ENCODE assay signal across 15 cellular contexts in the genomic region with DNA sequence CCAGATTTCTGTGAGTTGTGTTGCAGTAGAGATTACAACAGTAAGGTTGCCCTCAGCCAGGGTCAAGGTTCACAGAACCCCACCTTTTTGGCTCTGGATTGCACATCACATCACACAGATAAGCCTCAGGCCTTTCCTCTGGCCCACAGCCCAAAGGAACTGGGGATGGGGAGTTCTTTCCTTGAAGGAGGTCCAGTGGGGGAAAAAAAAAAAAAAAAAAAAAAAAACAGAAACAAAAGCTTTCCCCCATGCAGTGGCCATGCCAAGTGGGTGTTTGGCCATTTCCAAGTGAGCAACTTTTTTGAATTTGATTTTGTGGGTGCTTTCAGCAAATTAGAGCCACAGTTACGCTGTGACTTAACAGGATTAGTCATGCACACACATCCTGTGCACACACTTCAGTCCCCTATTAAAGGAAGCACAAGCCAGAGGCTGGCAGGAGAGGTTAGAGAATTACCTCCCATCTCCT.
DNase-seq lines count a peak whose midpoint lies in the region; TF ChIP-seq lines count a peak whose summit lies in the region.
"Had no signal": no experiment of that assay in that cellular context is flagged by ENCODE, and none has a peak within 500 bp of the region (broad histone marks: within the 10 kb centered on the region; RNA-seq: fewer than 3 reads in every experiment).

No MANE protein-coding gene starts in this region.

- no peak for TF ChIP-seq EP300 in esophagus muscularis mucosa (IDR thresholded peaks at IDR 0.05)

- H3K36me3 ChIP-seq in HEK293 (ENCODE audit: control insufficient read depth in 2 of 2, insufficient read depth in 1 of 2, low read length in 2 of 2) (no peaks in the 10 kb centered on the region), SJCRH30 (no peaks in the 10 kb centered on the region), esophagus muscularis mucosa (no peaks in the 10 kb centered on the region)
- H3K36me3 ChIP-seq: HAP-1 had no signal

- H3K4me3 ChIP-seq in HEK293 (ENCODE audit: low read depth, low read length) = no peak overlapping the region
- H3K4me3 ChIP-seq in SJCRH30 = no peak overlapping the region
- H3K4me3 ChIP-seq in esophagus muscularis mucosa = no peak overlapping the region
- H3K4me3 ChIP-seq: HAP-1 had no signal

- CTCF ChIA-PET in HEK293 (lab: Yijun Ruan, JAX) = no interaction called here

- WGBS in esophagus muscularis mucosa = 79% methylated on average over 1 of the region's 1 CpG

- POLR2A ChIA-PET in HEK293 (lab: Yijun Ruan, JAX) = no interaction called here

- H3K27ac ChIP-seq in HEK293 (ENCODE audit: extremely low read depth, low read depth, low read length) = no peak overlapping the region
- peak overlapping the region; percentile 84 for H3K27ac ChIP-seq in SJCRH30
- H3K27ac ChIP-seq in esophagus muscularis mucosa (replicated peaks in 1 of 4) = no peak overlapping the region

- TF ChIP-seq POLR2A in esophagus muscularis mucosa (IDR thresholded peaks at IDR 0.05; ENCODE audit: low read depth) = no peak

- TF ChIP-seq CTCF in HEK293 (tag by site-specific recombination; IDR thresholded peaks at IDR 0.05) (no peak), esophagus muscularis mucosa (IDR thresholded peaks at IDR 0.05) (no peak)

- peak; percentile 73 for DNase-seq in Daoy (ENCODE audit: low read depth)
- peak; percentile 71 to 89 for DNase-seq in SJCRH30
- DNase-seq in iris pigment epithelial cell (ENCODE audit: low read depth) = peak; percentile 30
- no peak for DNase-seq in superior temporal gyrus (ENCODE audit: extremely low spot score)
- no peak for DNase-seq in esophagus muscularis mucosa (ENCODE audit: extremely low spot score)
- DNase-seq in NCI-H526 (lab: John Stamatoyannopoulos, UW) = no peak
- DNase-seq: activated CD4-positive, alpha-beta T cell treated with anti-CD3 and anti-CD28 coated beads, Interleukin-2, amount 50 U/mL, for 1 hour; activated gamma-delta T cell; cerebellar nuclear complex; Karpas-422; posterior cingulate gyrus; stimulated activated CD4-positive, alpha-beta T cell treated with anti-CD3 and anti-CD28 coated beads, Interleukin-2, amount 100 ng/mL, for 48 hours; T-helper 17 cell had no signal

- no peaks in the 10 kb centered on the region for H3K9me3 ChIP-seq in HEK293 (ENCODE audit: control insufficient read depth, insufficient read depth, low read depth, low read length)
- H3K9me3 ChIP-seq in SJCRH30 (replicated peaks) = no peaks in the 10 kb centered on the region
- no peaks in the 10 kb centered on the region for H3K9me3 ChIP-seq in esophagus muscularis mucosa
- H3K9me3 ChIP-seq: HAP-1 had no signal

- H3K4me1 ChIP-seq in HEK293 (ENCODE audit: control insufficient read depth, insufficient read depth, low read length) (0 out of 2 replicates have a peak, but pooled peaks cover 2% of the 10 kb centered on the region), SJCRH30 (peaks cover 53% of the 10 kb centered on the region), esophagus muscularis mucosa (peaks cover 9 to 21% (median 18%) of the 10 kb centered on the region in 4 donors)
- H3K4me1 ChIP-seq: HAP-1 had no signal

- no peaks in the 10 kb centered on the region for H3K27me3 ChIP-seq in SJCRH30
- no peaks in the 10 kb centered on the region for H3K27me3 ChIP-seq in esophagus muscularis mucosa

- intact Hi-C loops in esophagus muscularis mucosa (cut with DNase I) = no loop called here

TF ChIP-seq in HEK293, 187 proteins besides CTCF, POLR2A, EP300 and RAD21:
- TF ChIP-seq ZNF837 (tag by site-specific recombination; IDR thresholded peaks at IDR 0.05) = no peak
- TF ChIP-seq, protein P1, sequence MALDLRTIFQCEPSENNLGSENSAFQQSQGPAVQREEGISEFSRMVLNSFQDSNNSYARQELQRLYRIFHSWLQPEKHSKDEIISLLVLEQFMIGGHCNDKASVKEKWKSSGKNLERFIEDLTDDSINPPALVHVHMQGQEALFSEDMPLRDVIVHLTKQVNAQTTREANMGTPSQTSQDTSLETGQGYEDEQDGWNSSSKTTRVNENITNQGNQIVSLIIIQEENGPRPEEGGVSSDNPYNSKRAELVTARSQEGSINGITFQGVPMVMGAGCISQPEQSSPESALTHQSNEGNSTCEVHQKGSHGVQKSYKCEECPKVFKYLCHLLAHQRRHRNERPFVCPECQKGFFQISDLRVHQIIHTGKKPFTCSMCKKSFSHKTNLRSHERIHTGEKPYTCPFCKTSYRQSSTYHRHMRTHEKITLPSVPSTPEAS (tag by site-specific recombination; IDR thresholded peaks at IDR 0.05) = peak; percentile 77
- no peak for TF ChIP-seq ZNF658 (tag by site-specific recombination; IDR thresholded peaks at IDR 0.05)
- no peak for TF ChIP-seq ZFHX2 (tag by site-specific recombination; conservative IDR thresholded peaks at IDR 0.05)
- peak; percentile 66 for TF ChIP-seq FEZF1 (tag by site-specific recombination; IDR thresholded peaks at IDR 0.05)
- TF ChIP-seq ZNF510 (tag by site-specific recombination; IDR thresholded peaks at IDR 0.05; ENCODE audit: insufficient replicate concordance) = no peak
- no peak for TF ChIP-seq GLIS2 (tag by site-specific recombination; IDR thresholded peaks at IDR 0.05)
- TF ChIP-seq ZSCAN30 (tag by site-specific recombination; IDR thresholded peaks at IDR 0.05) = no peak
- TF ChIP-seq ZNF629 (tag by site-specific recombination; IDR thresholded peaks at IDR 0.05) = 0 out of 2 replicates have a peak, but pooled peaks have one; percentile 16
- no peak for TF ChIP-seq ZNF76 (tag by site-specific recombination; IDR thresholded peaks at IDR 0.05; ENCODE audit: borderline replicate concordance, low read depth)
- TF ChIP-seq ZNF664 (tag by site-specific recombination; IDR thresholded peaks at IDR 0.05) = no peak
- no peak for TF ChIP-seq ZNF521 (tag by site-specific recombination; IDR thresholded peaks at IDR 0.05)
- TF ChIP-seq, protein P2, sequence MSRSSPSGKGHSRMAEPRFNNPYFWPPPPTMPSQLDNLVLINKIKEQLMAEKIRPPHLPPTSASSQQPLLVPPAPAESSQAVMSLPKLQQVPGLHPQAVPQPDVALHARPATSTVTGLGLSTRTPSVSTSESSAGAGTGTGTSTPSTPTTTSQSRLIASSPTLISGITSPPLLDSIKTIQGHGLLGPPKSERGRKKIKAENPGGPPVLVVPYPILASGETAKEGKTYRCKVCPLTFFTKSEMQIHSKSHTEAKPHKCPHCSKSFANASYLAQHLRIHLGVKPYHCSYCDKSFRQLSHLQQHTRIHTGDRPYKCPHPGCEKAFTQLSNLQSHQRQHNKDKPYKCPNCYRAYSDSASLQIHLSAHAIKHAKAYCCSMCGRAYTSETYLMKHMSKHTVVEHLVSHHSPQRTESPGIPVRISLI (tag by site-specific recombination; IDR thresholded peaks at IDR 0.05) = peak; percentile 52; the same call in 1 of the 2 replicates
- TF ChIP-seq GLIS1 (tag by site-specific recombination; IDR thresholded peaks at IDR 0.05) = peak; percentile 92
TF ChIP-seq in HEK293: peak in this region for 5.

Comparison
In these comparisons a context has a peak if more than half of its experiments do, and no peak if none do; other contexts are left out.
1. DNase-seq: peak in Daoy (single experiment), SJCRH30 (2 of 2) and iris pigment epithelial cell (single experiment); none in superior temporal gyrus (single experiment), esophagus muscularis mucosa (single experiment) and NCI-H526 (0 of 2).